Comparison of ENCODE assay signal across 8 cellular contexts in genomic region chr10:50621981-50622496, GRCh38. TPM values are rescaled to one million over a fixed set of nuclear protein-coding genes. Genes with fewer than 3 reads are reported as not detected.
DNase-seq lines count a peak whose midpoint lies in the region; ATAC-seq and TF ChIP-seq lines count a peak whose summit lies in the region.

No MANE protein-coding gene starts in this region.

- H3K4me3 Mint-ChIP-seq in stimulated activated effector memory CD8-positive, alpha-beta T cell treated with anti-CD3 and anti-CD28 coated beads, Interleukin-12 subunit alpha, Interleukin-12 subunit beta, amount 100 ng/mL, for 72 hours: peak overlapping the region; percentile 94

- no peaks in the 10 kb centered on the region for H3K9me3 Mint-ChIP-seq in stimulated activated effector memory CD8-positive, alpha-beta T cell treated with anti-CD3 and anti-CD28 coated beads, Interleukin-12 subunit alpha, Interleukin-12 subunit beta, amount 100 ng/mL, for 72 hours

- H3K4me1 Mint-ChIP-seq in stimulated activated effector memory CD8-positive, alpha-beta T cell treated with anti-CD3 and anti-CD28 coated beads, Interleukin-12 subunit alpha, Interleukin-12 subunit beta, amount 100 ng/mL, for 72 hours: peaks cover 41% of the 10 kb centered on the region

- peak; percentile 61 to 95 (median 86) for DNase-seq in C1 segment of cervical spinal cord (lab: John Stamatoyannopoulos, UW)
- DNase-seq in NK-92 treated with Interleukin-12 subunit alpha and Interleukin-12 subunit beta, amount 100 ng/mL, for 24 hours (lab: John Stamatoyannopoulos, UW): peak; percentile 88
- DNase-seq in activated T-cell treated with anti-CD3 and anti-CD28 coated beads for 48 hours (ENCODE audit: low read depth): peak; percentile 25
- no peak for DNase-seq in epithelial cell of proximal tubule (ENCODE audit: low read depth)
- DNase-seq in mucosa of gallbladder (ENCODE audit: low spot score): peak; percentile 96
- peak; percentile 37 to 81 for DNase-seq in stimulated activated effector memory CD8-positive, alpha-beta T cell treated with anti-CD3 and anti-CD28 coated beads, Interleukin-12 subunit alpha, Interleukin-12 subunit beta, amount 100 ng/mL, for 72 hours (ENCODE audit: low spot score in 2 of 2)

- peak overlapping the region; percentile 87 for H3K4me3 ChIP-seq in epithelial cell of proximal tubule (ENCODE audit: low read depth, low read length)

- peaks cover 16% of the 10 kb centered on the region for H3K36me3 Mint-ChIP-seq in stimulated activated effector memory CD8-positive, alpha-beta T cell treated with anti-CD3 and anti-CD28 coated beads, Interleukin-12 subunit alpha, Interleukin-12 subunit beta, amount 100 ng/mL, for 72 hours

- H3K27ac Mint-ChIP-seq in stimulated activated effector memory CD8-positive, alpha-beta T cell treated with anti-CD3 and anti-CD28 coated beads, Interleukin-12 subunit alpha, Interleukin-12 subunit beta, amount 100 ng/mL, for 72 hours: peak overlapping the region; percentile 81

- ATAC-seq in GM19043 (IDR thresholded peaks at IDR 0.05; ENCODE audit: low read depth, unreplicated experiment) (peak; percentile 25), HG03432 (IDR thresholded peaks at IDR 0.05; ENCODE audit: unreplicated experiment) (peak; percentile 34)
- ATAC-seq in stimulated activated effector memory CD8-positive, alpha-beta T cell treated with anti-CD3 and anti-CD28 coated beads, Interleukin-12 subunit alpha, Interleukin-12 subunit beta, amount 100 ng/mL, for 72 hours: peak; percentile 2

- TF ChIP-seq CTCF in epithelial cell of proximal tubule (conservative IDR thresholded peaks at IDR 0.05; ENCODE audit: low read depth, low read length): peak; percentile 15

RNA-seq across cellular contexts. Expression of gene SGMS1, which starts 1.7 kb away (rescaled TPM):
- total RNA-seq in epithelial cell of proximal tubule: 25.2 and 40.2 TPM in 2 replicates
- 36.9 TPM for total RNA-seq in mucosa of gallbladder
